ENCODE assay signal across 11 cellular contexts in genomic region chr13:50592412-50593145, GRCh38.
DNase-seq lines count a peak whose midpoint lies in the region; ATAC-seq, FAIRE-seq and TF ChIP-seq lines count a peak whose summit lies in the region.
"Had no signal": no experiment of that assay in that cellular context is flagged by ENCODE, and none has a peak within 500 bp of the region (broad histone marks: within the 10 kb centered on the region; RNA-seq: fewer than 3 reads in every experiment).

No MANE protein-coding gene starts in this region.

- no peak overlapping the region for H4K12ac ChIP-seq in trophoblast cell (ENCODE audit: low read depth, low read length)

- peak; percentile 94 for DNase-seq in ELR (ENCODE audit: low read depth)
- peak; percentile 35 for DNase-seq in dermis blood vessel endothelial cell
- peak; percentile 23 to 79 for DNase-seq in trophoblast cell
- DNase-seq in H54 (ENCODE audit: insufficient read length, low spot score) = no peak
- no peak for DNase-seq in stimulated activated effector memory CD8-positive, alpha-beta T cell treated with anti-CD3 and anti-CD28 coated beads, Interleukin-12 subunit alpha, Interleukin-12 subunit beta, amount 100 ng/mL, for 72 hours (ENCODE audit: low spot score in 2 of 2)
- DNase-seq in NK-92 (lab: John Stamatoyannopoulos, UW; ENCODE audit: unreplicated experiment) = no peak
- DNase-seq: activated naive CD8-positive, alpha-beta T cell treated with anti-CD3 and anti-CD28 coated beads for 36 hours; NCI-H774; spleen had no signal

- H3K27ac ChIP-seq in OCI-LY3 (ENCODE audit: low read length) (no peak overlapping the region), trophoblast cell (ENCODE audit: low read depth, low read length) (no peak overlapping the region)

- no peak for FAIRE-seq in H54 (lab: Jason Lieb, UNC)

- TF ChIP-seq POLR2A in H54 (IDR thresholded peaks at IDR 0.05; ENCODE audit: low read depth, low read length) = no peak

- H3K27me3 ChIP-seq in OCI-LY3 (ENCODE audit: low read depth, low read length) = no peaks in the 10 kb centered on the region
- H3K27me3 ChIP-seq in trophoblast cell (ENCODE audit: insufficient read depth, low read length) = no peaks in the 10 kb centered on the region
- H3K27me3 ChIP-seq: spleen had no signal

- H2AFZ ChIP-seq in OCI-LY3 (ENCODE audit: low read depth, low read length) (no peak overlapping the region), trophoblast cell (ENCODE audit: insufficient read depth, low read length, poor library complexity) (no peak overlapping the region)

- H3K36me3 ChIP-seq in OCI-LY3 (replicated peaks; ENCODE audit: low read depth, low read length) (no peaks in the 10 kb centered on the region), trophoblast cell (ENCODE audit: control insufficient read depth in 1 of 2, insufficient read depth in 2 of 2, low read length in 2 of 2) (no peaks in the 10 kb centered on the region)
- H3K36me3 ChIP-seq: spleen had no signal

- peaks cover 77% of the 10 kb centered on the region for H3K4me1 ChIP-seq in OCI-LY3 (ENCODE audit: low read length)
- H3K4me1 ChIP-seq in trophoblast cell (ENCODE audit: control insufficient read depth in 1 of 2, insufficient read depth in 2 of 2, low read length in 2 of 2) = no peaks in the 10 kb centered on the region

- no peak overlapping the region for H3K18ac ChIP-seq in trophoblast cell (ENCODE audit: low read length)

- no peak overlapping the region for H3K23ac ChIP-seq in trophoblast cell (ENCODE audit: low read length)

- TF ChIP-seq CTCF in OCI-LY3 (IDR thresholded peaks at IDR 0.05; ENCODE audit: low read depth, low read length) = no peak

- H2BK12ac ChIP-seq in trophoblast cell (ENCODE audit: low read length) = no peak overlapping the region

- H4K91ac ChIP-seq in trophoblast cell (ENCODE audit: low read depth, low read length) = no peak overlapping the region

- H3K27ac Mint-ChIP-seq in stimulated activated effector memory CD8-positive, alpha-beta T cell treated with anti-CD3 and anti-CD28 coated beads, Interleukin-12 subunit alpha, Interleukin-12 subunit beta, amount 100 ng/mL, for 72 hours = no peak overlapping the region

- H3K36me3 Mint-ChIP-seq in stimulated activated effector memory CD8-positive, alpha-beta T cell treated with anti-CD3 and anti-CD28 coated beads, Interleukin-12 subunit alpha, Interleukin-12 subunit beta, amount 100 ng/mL, for 72 hours = no peaks in the 10 kb centered on the region
- H3K36me3 Mint-ChIP-seq: activated naive CD8-positive, alpha-beta T cell treated with anti-CD3 and anti-CD28 coated beads for 36 hours had no signal

- H2AK5ac ChIP-seq in trophoblast cell (ENCODE audit: low read length) = no peak overlapping the region

- H3K4me1 Mint-ChIP-seq in stimulated activated effector memory CD8-positive, alpha-beta T cell treated with anti-CD3 and anti-CD28 coated beads, Interleukin-12 subunit alpha, Interleukin-12 subunit beta, amount 100 ng/mL, for 72 hours = peaks cover 20% of the 10 kb centered on the region

- WGBS in trophoblast cell (ENCODE audit: extremely low coverage, insufficient coverage, insufficient read length) = no CpG with 5 or more reads among the region's 2 CpGs

- H3K9me3 Mint-ChIP-seq in stimulated activated effector memory CD8-positive, alpha-beta T cell treated with anti-CD3 and anti-CD28 coated beads, Interleukin-12 subunit alpha, Interleukin-12 subunit beta, amount 100 ng/mL, for 72 hours = no peaks in the 10 kb centered on the region
- H3K9me3 Mint-ChIP-seq: activated naive CD8-positive, alpha-beta T cell treated with anti-CD3 and anti-CD28 coated beads for 36 hours had no signal

- H3K9ac ChIP-seq in OCI-LY3 (ENCODE audit: low read length) (no peak overlapping the region), trophoblast cell (ENCODE audit: low read length) (no peak overlapping the region)

- H4K20me1 ChIP-seq in OCI-LY3 (ENCODE audit: insufficient read depth, low read length) = no peaks in the 10 kb centered on the region

- H3K4me2 ChIP-seq in OCI-LY3 (ENCODE audit: low read length) = peak overlapping the region; percentile 78; the same call in 1 of the 2 replicates
- no peak overlapping the region for H3K4me2 ChIP-seq in trophoblast cell (ENCODE audit: low read length)

- H3K4me3 ChIP-seq in OCI-LY3 (ENCODE audit: low read length) (no peak overlapping the region), trophoblast cell (ENCODE audit: low read depth, low read length) (no peak overlapping the region)
- H3K4me3 ChIP-seq: spleen had no signal

- ATAC-seq in GM19023 (IDR thresholded peaks at IDR 0.05; ENCODE audit: unreplicated experiment) = no peak
- no peak for ATAC-seq in stimulated activated effector memory CD8-positive, alpha-beta T cell treated with anti-CD3 and anti-CD28 coated beads, Interleukin-12 subunit alpha, Interleukin-12 subunit beta, amount 100 ng/mL, for 72 hours

- H3K4ac ChIP-seq in trophoblast cell (ENCODE audit: low read depth, low read length) = no peak overlapping the region

- H3K9me3 ChIP-seq in OCI-LY3 (ENCODE audit: insufficient read depth, low read length) = no peaks in the 10 kb centered on the region
- no peaks in the 10 kb centered on the region for H3K9me3 ChIP-seq in trophoblast cell (ENCODE audit: insufficient read depth, low read depth, low read length)
- H3K9me3 ChIP-seq: spleen had no signal

- no peak overlapping the region for H3K14ac ChIP-seq in trophoblast cell (ENCODE audit: low read length)

- H3K79me1 ChIP-seq in trophoblast cell (ENCODE audit: low read length) = no peaks in the 10 kb centered on the region

- no peak overlapping the region for H4K8ac ChIP-seq in trophoblast cell (ENCODE audit: low read depth, low read length)

- no peak overlapping the region for H2BK120ac ChIP-seq in trophoblast cell (ENCODE audit: insufficient read depth, low read length, poor library complexity)

- no peak overlapping the region for H2BK5ac ChIP-seq in trophoblast cell (ENCODE audit: low read depth, low read length, poor library complexity)

- no peak overlapping the region for H3K4me3 Mint-ChIP-seq in stimulated activated effector memory CD8-positive, alpha-beta T cell treated with anti-CD3 and anti-CD28 coated beads, Interleukin-12 subunit alpha, Interleukin-12 subunit beta, amount 100 ng/mL, for 72 hours
- H3K4me3 Mint-ChIP-seq: activated naive CD8-positive, alpha-beta T cell treated with anti-CD3 and anti-CD28 coated beads for 36 hours had no signal

- no peaks in the 10 kb centered on the region for H3K79me2 ChIP-seq in OCI-LY3 (ENCODE audit: low read length)
- H3K79me2 ChIP-seq in trophoblast cell (ENCODE audit: control insufficient read depth, insufficient read depth, low read length, poor library complexity) = no peaks in the 10 kb centered on the region

Comparison
In these comparisons a context has a peak if more than half of its experiments do, and no peak if none do; other contexts are left out.
1. DNase-seq: peak in ELR (single experiment), dermis blood vessel endothelial cell (single experiment) and trophoblast cell (2 of 2); none in H54 (single experiment), stimulated activated effector memory CD8-positive, alpha-beta T cell treated with anti-CD3 and anti-CD28 coated beads, Interleukin-12 subunit alpha, Interleukin-12 subunit beta, amount 100 ng/mL, for 72 hours (0 of 2) and NK-92 (single experiment).